ENCODE assay signal across 8 cellular contexts in the genomic region with DNA sequence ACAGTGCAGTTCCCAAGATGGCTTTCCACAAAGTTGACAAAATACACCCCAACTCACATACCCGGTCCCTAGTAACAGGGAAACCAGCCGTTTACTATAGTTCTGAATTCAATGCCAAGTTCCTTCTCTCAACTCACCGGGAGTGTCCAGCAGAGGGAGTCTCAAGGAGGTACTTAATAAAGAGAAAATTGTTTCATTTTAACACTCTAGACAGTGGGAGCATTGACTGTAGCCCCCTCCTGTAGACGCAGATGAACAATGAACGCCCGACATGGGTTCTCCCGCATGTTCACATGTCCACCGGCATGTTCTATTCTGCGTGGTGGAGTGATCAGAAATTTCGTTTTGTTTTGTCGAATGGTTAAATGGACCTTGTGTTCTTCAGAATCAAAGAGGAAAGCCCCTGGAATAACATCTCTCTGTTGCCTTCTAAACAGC. TPM values are rescaled to one million over a fixed set of nuclear protein-coding genes. Genes with fewer than 3 reads are reported as not detected.
A peak's percentile ranks its signal among the peaks of the same experiment; 100 is the strongest.
DNase-seq lines count a peak whose midpoint lies in the region; ATAC-seq and TF ChIP-seq lines count a peak whose summit lies in the region.

No MANE protein-coding gene starts in this region.

- no peaks in the 10 kb centered on the region for H3K9me3 ChIP-seq in neuronal stem cell (replicated peaks in 1 of 2; ENCODE audit: control insufficient read depth in 2 of 2, insufficient read depth in 1 of 2, low read depth in 1 of 2, low read length in 2 of 2)

- H3K4me3 ChIP-seq in GM08714 (ENCODE audit: low read length) (peak overlapping the region; percentile 87), neuronal stem cell (ENCODE audit: low read length in 2 of 2) (peak overlapping the region in 1 of 2 donors; percentile 74)

- no peak overlapping the region for H3K23ac ChIP-seq in neuronal stem cell (ENCODE audit: low read depth, low read length, poor library complexity)

- no peak overlapping the region for H4K8ac ChIP-seq in neuronal stem cell (ENCODE audit: low read depth, low read length)

- no peak overlapping the region for H3K27ac ChIP-seq in neuronal stem cell (replicated peaks; ENCODE audit: low read length)

- no peaks in the 10 kb centered on the region for H3K9me3 Mint-ChIP-seq in stimulated activated naive CD8-positive, alpha-beta T cell treated with anti-CD3 and anti-CD28 coated beads, Interleukin-15, amount 100 ng/mL, for 72 hours

- H3K14ac ChIP-seq in neuronal stem cell (ENCODE audit: low read length): no peak overlapping the region

- no peak for TF ChIP-seq POLR2A in erythroblast (IDR thresholded peaks at IDR 0.05; ENCODE audit: low read length)

- WGBS in neuronal stem cell (ENCODE audit: extremely low coverage in 2 of 2, insufficient read length in 2 of 2, insufficient replicate concordance in 1 of 2), 2 donors: no CpG with 5 or more reads among the region's 11 CpGs

- H3K79me1 ChIP-seq in neuronal stem cell (ENCODE audit: low read depth, low read length): peaks cover 2% of the 10 kb centered on the region

- DNase-seq in NCI-H82 treated with DMSO at 0.1 percent for 48 hours (lab: John Stamatoyannopoulos, UW; ENCODE audit: unreplicated experiment): peak; percentile 51
- peak; percentile 56 for DNase-seq in activated CD8-positive, alpha-beta memory T cell treated with anti-CD3 and anti-CD28 coated beads, Interleukin-2, amount 50 U/mL, for 4 hours
- peak; percentile 73 to 85 for DNase-seq in erythroblast (lab: John Stamatoyannopoulos, UW)
- peak; percentile 71 for DNase-seq in mucosa of gallbladder (ENCODE audit: low spot score)
- peak; percentile 39 to 59 for DNase-seq in stimulated activated naive CD8-positive, alpha-beta T cell treated with anti-CD3 and anti-CD28 coated beads, Interleukin-15, amount 100 ng/mL, for 72 hours
- DNase-seq in neuronal stem cell (ENCODE audit: low spot score): no peak

- H3K4me3 Mint-ChIP-seq in stimulated activated naive CD8-positive, alpha-beta T cell treated with anti-CD3 and anti-CD28 coated beads, Interleukin-15, amount 100 ng/mL, for 72 hours: peak overlapping the region; percentile 97 to 98

- H2AFZ ChIP-seq in neuronal stem cell (ENCODE audit: low read length): no peak overlapping the region

- H3K9ac ChIP-seq in neuronal stem cell (ENCODE audit: low read depth, low read length, poor library complexity): no peak overlapping the region

- no peak overlapping the region for H4K91ac ChIP-seq in neuronal stem cell (ENCODE audit: low read depth, low read length, poor library complexity)

- peak; percentile 29 for ATAC-seq in HG03521 (IDR thresholded peaks at IDR 0.05; ENCODE audit: unreplicated experiment)
- peak; percentile 41 for ATAC-seq in stimulated activated naive CD8-positive, alpha-beta T cell treated with anti-CD3 and anti-CD28 coated beads, Interleukin-15, amount 100 ng/mL, for 72 hours

- H3K27me3 ChIP-seq in neuronal stem cell (ENCODE audit: control insufficient read depth in 3 of 3, insufficient read depth in 3 of 3, low read depth in 1 of 3, low read length in 3 of 3): peaks cover 0 to 8% (median 0%) of the 10 kb centered on the region in 3 experiments

- H2BK15ac ChIP-seq in neuronal stem cell (ENCODE audit: low read length): no peak overlapping the region

- no peak overlapping the region for H3K4ac ChIP-seq in neuronal stem cell (ENCODE audit: low read length)

- H3K27me3 Mint-ChIP-seq in stimulated activated naive CD8-positive, alpha-beta T cell treated with anti-CD3 and anti-CD28 coated beads, Interleukin-15, amount 100 ng/mL, for 72 hours: peaks cover 14% of the 10 kb centered on the region

- H3K18ac ChIP-seq in neuronal stem cell (ENCODE audit: low read length): no peak overlapping the region

- no peak overlapping the region for H2BK120ac ChIP-seq in neuronal stem cell (ENCODE audit: low read depth, low read length)

- peaks cover 70% of the 10 kb centered on the region for H3K4me1 Mint-ChIP-seq in stimulated activated naive CD8-positive, alpha-beta T cell treated with anti-CD3 and anti-CD28 coated beads, Interleukin-15, amount 100 ng/mL, for 72 hours

- H2AK5ac ChIP-seq in neuronal stem cell (ENCODE audit: low read depth, low read length): no peak overlapping the region

- H3K36me3 ChIP-seq in neuronal stem cell (replicated peaks in 1 of 2; ENCODE audit: control insufficient read depth in 2 of 2, insufficient read depth in 2 of 2, low read length in 2 of 2): peaks cover 0 to 34% of the 10 kb centered on the region in 2 donors

- no peak overlapping the region for H3K4me2 ChIP-seq in neuronal stem cell (ENCODE audit: insufficient read depth, low read length, poor library complexity, severe bottlenecking)

- no peak overlapping the region for H2BK5ac ChIP-seq in neuronal stem cell (ENCODE audit: low read length)

- H3K4me1 ChIP-seq in neuronal stem cell (ENCODE audit: control insufficient read depth in 2 of 2, insufficient read depth in 1 of 2, low read depth in 1 of 2, low read length in 2 of 2): peaks cover 5 to 7% of the 10 kb centered on the region in 2 donors

- no peak overlapping the region for H2BK12ac ChIP-seq in neuronal stem cell (ENCODE audit: low read length)

- H3K27ac Mint-ChIP-seq in stimulated activated naive CD8-positive, alpha-beta T cell treated with anti-CD3 and anti-CD28 coated beads, Interleukin-15, amount 100 ng/mL, for 72 hours: no peak overlapping the region

RNA-seq across cellular contexts. Expression of gene HIPK2, which starts 1.9 kb away (rescaled TPM):
- 49.0 TPM for total RNA-seq in mucosa of gallbladder
- 23.0 TPM for polyA plus RNA-seq in neuronal stem cell (2013, experiment 1 of 2)
- polyA plus RNA-seq in neuronal stem cell (2013, experiment 2 of 2): 24.8 TPM

RNA-seq across cellular contexts. Expression of gene TBXAS1, which starts 53.2 kb away (rescaled TPM):
- total RNA-seq in mucosa of gallbladder: 40.9 TPM
- 3.9 TPM for polyA plus RNA-seq in neuronal stem cell (2013, experiment 1 of 2)
- polyA plus RNA-seq in neuronal stem cell (2013, experiment 2 of 2): 3.3 TPM
